23 cellular contexts compared by ENCODE assay signal in the genomic region with DNA sequence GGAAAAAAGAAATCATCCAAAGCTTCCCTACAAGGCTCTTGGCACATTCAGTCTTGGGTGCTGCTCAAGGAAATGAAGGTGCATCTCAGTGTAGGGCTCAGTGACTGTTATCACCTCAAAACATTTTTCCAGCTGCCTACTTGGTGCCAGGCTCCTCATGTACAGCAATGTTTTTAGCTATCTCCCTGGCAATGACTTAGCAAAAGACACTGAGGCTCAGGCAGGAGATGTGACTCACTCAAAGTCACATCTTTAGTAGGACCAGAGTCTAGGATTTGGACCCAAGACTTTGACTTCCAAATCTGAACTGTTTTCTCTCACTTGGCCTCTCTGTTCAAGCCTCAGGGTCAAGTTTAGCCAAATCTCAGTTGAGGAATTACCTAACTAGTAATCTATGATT.
"Had no signal": no experiment of that assay in that cellular context is flagged by ENCODE, and none has a peak within 500 bp of the region (broad histone marks: within the 10 kb centered on the region; RNA-seq: fewer than 3 reads in every experiment).

No MANE protein-coding gene starts in this region.

- ATAC-seq: activated T-helper 17 cell treated with anti-CD3 and anti-CD28 coated beads, Interleukin-2, amount 50 U/mL, for 72 hours; body of pancreas; stimulated activated memory B cell treated with anti-CD40 and anti-IgM and Interleukin-4, amounts not matched to agents 10 μg/mL and 1 μg/mL and 100 μg/mL, for 72 hours; upper lobe of right lung had no signal

- H3K4me1 ChIP-seq: body of pancreas, sigmoid colon, upper lobe of right lung had no signal

- H3K27ac ChIP-seq: body of pancreas, dorsolateral prefrontal cortex, left ventricle myocardium inferior, sigmoid colon, spleen, testis, upper lobe of right lung, VCaP had no signal

- H3K4me3 ChIP-seq: body of pancreas, dorsolateral prefrontal cortex, left ventricle myocardium inferior, sigmoid colon, spleen, testis, upper lobe of right lung had no signal

- FAIRE-seq: colon, frontal cortex, kidney had no signal

- H3K27me3 ChIP-seq: body of pancreas, dorsolateral prefrontal cortex, sigmoid colon, spleen, testis, upper lobe of right lung had no signal

- DNase-seq: activated CD4-positive, alpha-beta T cell treated with anti-CD3 and anti-CD28 coated beads, Interleukin-2, amount 50 U/mL, for 1 hour; activated CD4-positive, CD25-positive, alpha-beta regulatory T cell treated with anti-CD3 and anti-CD28 coated beads, Interleukin-2, amount 50 U/mL, for 72 hours; activated naive CD4-positive, alpha-beta T cell; activated naive CD8-positive, alpha-beta T cell treated with anti-CD3 and anti-CD28 coated beads, Interleukin-2, amount 10 ng/mL, durations not matched to agents 7 days and 5 days; activated T-cell treated with anti-CD3 and anti-CD28 coated beads for 4 hours; body of pancreas; caudate nucleus; dorsolateral prefrontal cortex; hypothalamus; kidney; left ventricle myocardium inferior; mammary epithelial cell; midbrain; sigmoid colon; spleen; stimulated activated CD4-positive, alpha-beta T cell treated with anti-CD3 and anti-CD28 coated beads, Interleukin-4, amount 100 ng/mL, for 4 hours; testis; upper lobe of right lung had no signal

- H3K36me3 ChIP-seq: left ventricle myocardium inferior, sigmoid colon, upper lobe of right lung had no signal

- H3K9me3 ChIP-seq: body of pancreas, left ventricle myocardium inferior, sigmoid colon, spleen, testis, upper lobe of right lung had no signal
